ENCODE assay signal across 1 cellular context in the genomic region with DNA sequence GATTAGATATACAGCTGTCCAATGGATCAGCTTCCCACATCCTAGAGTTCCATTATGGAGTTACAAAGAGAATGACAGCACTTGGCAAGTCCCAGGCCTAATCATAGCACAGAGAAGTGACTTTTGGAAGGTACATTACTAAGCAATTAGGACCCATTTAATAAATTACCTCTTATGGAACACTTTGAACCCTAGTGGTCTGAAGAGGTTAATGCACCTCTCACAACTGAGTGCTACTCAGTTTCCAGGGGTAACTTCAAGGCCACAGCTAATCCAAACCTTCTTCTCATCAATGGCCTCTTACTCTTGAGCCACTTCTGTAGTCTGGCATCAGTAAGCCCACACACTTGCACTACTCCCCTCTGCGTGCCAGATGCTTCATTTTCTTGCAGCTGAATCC.
TF ChIP-seq lines count a peak whose summit lies in the region.

No MANE protein-coding gene starts in this region.

TF ChIP-seq in H1, 55 proteins besides CTCF, POLR2A, EP300 and RAD21:
- TF ChIP-seq JUN (IDR thresholded peaks at IDR 0.05; ENCODE audit: low read depth, low read length) (no peak), KDM5A (IDR thresholded peaks at IDR 0.05; ENCODE audit: low read length) (no peak), TAF1 (IDR thresholded peaks at IDR 0.05; ENCODE audit: low read depth, low read length) (no peak), JUND (IDR thresholded peaks at IDR 0.05; ENCODE audit: low read length) (no peak)
